1 cellular context compared by ENCODE assay signal in the genomic region with DNA sequence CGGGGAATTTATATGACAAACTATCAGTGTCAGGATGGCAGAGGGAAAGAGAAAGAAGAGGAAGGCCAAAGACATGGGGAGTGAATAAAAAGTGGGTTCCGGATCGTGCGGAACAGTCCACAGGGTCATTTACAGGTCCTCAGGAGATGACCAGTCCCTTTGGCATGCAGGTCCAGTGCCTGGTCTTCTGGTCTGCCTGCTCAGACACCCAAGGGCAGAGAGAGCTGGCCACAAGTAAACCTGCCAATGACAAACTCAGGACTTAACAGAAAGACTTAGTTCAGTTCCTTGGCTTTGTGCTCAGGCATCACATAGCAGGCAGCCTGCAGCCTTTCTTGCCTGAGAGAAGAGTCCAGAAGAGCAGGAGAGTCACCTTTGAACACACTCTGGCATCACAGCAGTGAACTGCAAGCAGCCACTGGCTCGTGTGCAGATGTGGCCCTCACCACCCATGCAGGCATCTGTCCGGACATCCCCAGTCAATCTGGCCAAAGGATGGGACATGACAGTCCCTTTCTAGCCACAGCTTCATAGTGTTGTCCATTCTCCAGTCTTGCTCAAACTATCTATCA.
A peak's percentile ranks its signal among the peaks of the same experiment; 100 is the strongest.
TF ChIP-seq lines count a peak whose summit lies in the region.

No MANE protein-coding gene starts in this region.

TF ChIP-seq in HepG2, 621 proteins besides CTCF, POLR2A, EP300 and RAD21 (continued from another document and continues in another):
- TF ChIP-seq, protein P1, sequence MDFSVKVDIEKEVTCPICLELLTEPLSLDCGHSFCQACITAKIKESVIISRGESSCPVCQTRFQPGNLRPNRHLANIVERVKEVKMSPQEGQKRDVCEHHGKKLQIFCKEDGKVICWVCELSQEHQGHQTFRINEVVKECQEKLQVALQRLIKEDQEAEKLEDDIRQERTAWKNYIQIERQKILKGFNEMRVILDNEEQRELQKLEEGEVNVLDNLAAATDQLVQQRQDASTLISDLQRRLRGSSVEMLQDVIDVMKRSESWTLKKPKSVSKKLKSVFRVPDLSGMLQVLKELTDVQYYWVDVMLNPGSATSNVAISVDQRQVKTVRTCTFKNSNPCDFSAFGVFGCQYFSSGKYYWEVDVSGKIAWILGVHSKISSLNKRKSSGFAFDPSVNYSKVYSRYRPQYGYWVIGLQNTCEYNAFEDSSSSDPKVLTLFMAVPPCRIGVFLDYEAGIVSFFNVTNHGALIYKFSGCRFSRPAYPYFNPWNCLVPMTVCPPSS (IDR thresholded peaks at IDR 0.05), result no peak
- no peak for TF ChIP-seq NFYB (CRISPR knock-in tag; IDR thresholded peaks at IDR 0.05)
- no peak for TF ChIP-seq HNRNPLL (IDR thresholded peaks at IDR 0.05; ENCODE audit: low read depth, low read length, poor library complexity, severe bottlenecking)
- TF ChIP-seq NFYC (CRISPR knock-in tag; IDR thresholded peaks at IDR 0.05), result no peak
- peak; percentile 84; the same call in 1 of the 2 replicates for TF ChIP-seq FOXK1 (CRISPR knock-in tag; IDR thresholded peaks at IDR 0.05; ENCODE audit: borderline replicate concordance, low read depth)
- peak; percentile 65; the same call in 1 of the 2 replicates for TF ChIP-seq KMT2B (CRISPR knock-in tag; IDR thresholded peaks at IDR 0.05)
- TF ChIP-seq CSRNP2 (CRISPR knock-in tag; conservative IDR thresholded peaks at IDR 0.05; ENCODE audit: low read depth), result no peak
- TF ChIP-seq SALL1 (CRISPR knock-in tag; IDR thresholded peaks at IDR 0.05), result peak; percentile 59
- no peak for TF ChIP-seq CHCHD3 (CRISPR knock-in tag; IDR thresholded peaks at IDR 0.05)
- TF ChIP-seq TRIM24 (CRISPR knock-in tag; IDR thresholded peaks at IDR 0.05), result no peak
- no peak for TF ChIP-seq ZNF20 (CRISPR knock-in tag; IDR thresholded peaks at IDR 0.05)
- TF ChIP-seq, protein P2, sequence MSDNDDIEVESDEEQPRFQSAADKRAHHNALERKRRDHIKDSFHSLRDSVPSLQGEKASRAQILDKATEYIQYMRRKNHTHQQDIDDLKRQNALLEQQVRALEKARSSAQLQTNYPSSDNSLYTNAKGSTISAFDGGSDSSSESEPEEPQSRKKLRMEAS (IDR thresholded peaks at IDR 0.05), result 0 out of 2 replicates have a peak, but pooled peaks have one; percentile 1
- no peak for TF ChIP-seq ZNF263 (CRISPR knock-in tag; IDR thresholded peaks at IDR 0.05)
- no peak for TF ChIP-seq ZFP36L2 (CRISPR knock-in tag; IDR thresholded peaks at IDR 0.05)
- TF ChIP-seq JUND (CRISPR knock-in tag; IDR thresholded peaks at IDR 0.05), result no peak
- TF ChIP-seq RBFOX2 (IDR thresholded peaks at IDR 0.05; ENCODE audit: low read depth, low read length), result no peak
- no peak for TF ChIP-seq FLYWCH1 (CRISPR knock-in tag; IDR thresholded peaks at IDR 0.05)
- TF ChIP-seq, protein P3, sequence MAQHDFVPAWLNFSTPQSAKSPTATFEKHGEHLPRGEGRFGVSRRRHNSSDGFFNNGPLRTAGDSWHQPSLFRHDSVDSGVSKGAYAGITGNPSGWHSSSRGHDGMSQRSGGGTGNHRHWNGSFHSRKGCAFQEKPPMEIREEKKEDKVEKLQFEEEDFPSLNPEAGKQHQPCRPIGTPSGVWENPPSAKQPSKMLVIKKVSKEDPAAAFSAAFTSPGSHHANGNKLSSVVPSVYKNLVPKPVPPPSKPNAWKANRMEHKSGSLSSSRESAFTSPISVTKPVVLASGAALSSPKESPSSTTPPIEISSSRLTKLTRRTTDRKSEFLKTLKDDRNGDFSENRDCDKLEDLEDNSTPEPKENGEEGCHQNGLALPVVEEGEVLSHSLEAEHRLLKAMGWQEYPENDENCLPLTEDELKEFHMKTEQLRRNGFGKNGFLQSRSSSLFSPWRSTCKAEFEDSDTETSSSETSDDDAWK (CRISPR knock-in tag; IDR thresholded peaks at IDR 0.05), result no peak
- peak; percentile 21; the same call in 1 of the 2 replicates for TF ChIP-seq ZNF780A (CRISPR knock-in tag; IDR thresholded peaks at IDR 0.05)
- no peak for TF ChIP-seq ZNF563 (CRISPR knock-in tag; IDR thresholded peaks at IDR 0.05)
- no peak for TF ChIP-seq MTA1 (CRISPR knock-in tag; IDR thresholded peaks at IDR 0.05; ENCODE audit: borderline replicate concordance)
- TF ChIP-seq ZNF446 (CRISPR knock-in tag; IDR thresholded peaks at IDR 0.05), result no peak
- peak; percentile 84 for TF ChIP-seq ELF3 (CRISPR knock-in tag; IDR thresholded peaks at IDR 0.05)
- TF ChIP-seq GABPA (IDR thresholded peaks at IDR 0.05; ENCODE audit: low read depth, low read length), result no peak
- peak; percentile 61; the same call in 1 of the 2 replicates for TF ChIP-seq GABPA (CRISPR knock-in tag; IDR thresholded peaks at IDR 0.05; ENCODE audit: low read depth)
- no peak for TF ChIP-seq KDM1A (CRISPR knock-in tag; IDR thresholded peaks at IDR 0.05)
- TF ChIP-seq ZNF709 (CRISPR knock-in tag; IDR thresholded peaks at IDR 0.05), result no peak
- TF ChIP-seq, protein P4, sequence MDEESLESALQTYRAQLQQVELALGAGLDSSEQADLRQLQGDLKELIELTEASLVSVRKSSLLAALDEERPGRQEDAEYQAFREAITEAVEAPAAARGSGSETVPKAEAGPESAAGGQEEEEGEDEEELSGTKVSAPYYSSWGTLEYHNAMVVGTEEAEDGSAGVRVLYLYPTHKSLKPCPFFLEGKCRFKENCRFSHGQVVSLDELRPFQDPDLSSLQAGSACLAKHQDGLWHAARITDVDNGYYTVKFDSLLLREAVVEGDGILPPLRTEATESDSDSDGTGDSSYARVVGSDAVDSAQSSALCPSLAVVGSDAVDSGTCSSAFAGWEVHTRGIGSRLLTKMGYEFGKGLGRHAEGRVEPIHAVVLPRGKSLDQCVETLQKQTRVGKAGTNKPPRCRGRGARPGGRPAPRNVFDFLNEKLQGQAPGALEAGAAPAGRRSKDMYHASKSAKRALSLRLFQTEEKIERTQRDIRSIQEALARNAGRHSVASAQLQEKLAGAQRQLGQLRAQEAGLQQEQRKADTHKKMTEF (CRISPR knock-in tag; IDR thresholded peaks at IDR 0.05), result peak; percentile 76
- TF ChIP-seq CREBL2 (CRISPR knock-in tag; IDR thresholded peaks at IDR 0.05; ENCODE audit: borderline replicate concordance), result no peak
- TF ChIP-seq TCF7L2 (IDR thresholded peaks at IDR 0.05; ENCODE audit: low read depth, low read length), result no peak
- TF ChIP-seq CREB1 (IDR thresholded peaks at IDR 0.05), result peak; percentile 26; the same call in 1 of the 2 replicates
- TF ChIP-seq CREB1 (CRISPR knock-in tag; IDR thresholded peaks at IDR 0.05), result no peak
- TF ChIP-seq, protein P5, sequence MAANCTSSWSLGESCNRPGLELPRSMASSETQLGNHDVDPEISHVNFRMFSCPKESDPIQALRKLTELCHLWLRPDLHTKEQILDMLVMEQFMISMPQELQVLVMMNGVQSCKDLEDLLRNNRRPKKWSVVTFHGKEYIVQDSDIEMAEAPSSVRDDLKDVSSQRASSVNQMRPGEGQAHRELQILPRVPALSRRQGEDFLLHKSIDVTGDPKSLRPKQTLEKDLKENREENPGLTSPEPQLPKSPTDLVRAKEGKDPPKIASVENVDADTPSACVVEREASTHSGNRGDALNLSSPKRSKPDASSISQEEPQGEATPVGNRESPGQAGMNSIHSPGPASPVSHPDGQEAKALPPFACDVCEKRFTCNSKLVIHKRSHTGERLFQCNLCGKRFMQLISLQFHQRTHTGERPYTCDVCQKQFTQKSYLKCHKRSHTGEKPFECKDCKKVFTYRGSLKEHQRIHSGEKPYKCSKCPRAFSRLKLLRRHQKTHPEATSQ (CRISPR knock-in tag; IDR thresholded peaks at IDR 0.05; ENCODE audit: borderline replicate concordance), result no peak
- TF ChIP-seq, protein P6, sequence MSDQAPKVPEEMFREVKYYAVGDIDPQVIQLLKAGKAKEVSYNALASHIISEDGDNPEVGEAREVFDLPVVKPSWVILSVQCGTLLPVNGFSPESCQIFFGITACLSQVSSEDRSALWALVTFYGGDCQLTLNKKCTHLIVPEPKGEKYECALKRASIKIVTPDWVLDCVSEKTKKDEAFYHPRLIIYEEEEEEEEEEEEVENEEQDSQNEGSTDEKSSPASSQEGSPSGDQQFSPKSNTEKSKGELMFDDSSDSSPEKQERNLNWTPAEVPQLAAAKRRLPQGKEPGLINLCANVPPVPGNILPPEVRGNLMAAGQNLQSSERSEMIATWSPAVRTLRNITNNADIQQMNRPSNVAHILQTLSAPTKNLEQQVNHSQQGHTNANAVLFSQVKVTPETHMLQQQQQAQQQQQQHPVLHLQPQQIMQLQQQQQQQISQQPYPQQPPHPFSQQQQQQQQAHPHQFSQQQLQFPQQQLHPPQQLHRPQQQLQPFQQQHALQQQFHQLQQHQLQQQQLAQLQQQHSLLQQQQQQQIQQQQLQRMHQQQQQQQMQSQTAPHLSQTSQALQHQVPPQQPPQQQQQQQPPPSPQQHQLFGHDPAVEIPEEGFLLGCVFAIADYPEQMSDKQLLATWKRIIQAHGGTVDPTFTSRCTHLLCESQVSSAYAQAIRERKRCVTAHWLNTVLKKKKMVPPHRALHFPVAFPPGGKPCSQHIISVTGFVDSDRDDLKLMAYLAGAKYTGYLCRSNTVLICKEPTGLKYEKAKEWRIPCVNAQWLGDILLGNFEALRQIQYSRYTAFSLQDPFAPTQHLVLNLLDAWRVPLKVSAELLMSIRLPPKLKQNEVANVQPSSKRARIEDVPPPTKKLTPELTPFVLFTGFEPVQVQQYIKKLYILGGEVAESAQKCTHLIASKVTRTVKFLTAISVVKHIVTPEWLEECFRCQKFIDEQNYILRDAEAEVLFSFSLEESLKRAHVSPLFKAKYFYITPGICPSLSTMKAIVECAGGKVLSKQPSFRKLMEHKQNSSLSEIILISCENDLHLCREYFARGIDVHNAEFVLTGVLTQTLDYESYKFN (CRISPR knock-in tag; conservative IDR thresholded peaks at IDR 0.05), result peak; percentile 35; the same call in 1 of the 2 replicates
- TF ChIP-seq RBM39 (IDR thresholded peaks at IDR 0.05; ENCODE audit: low read depth, low read length, poor library complexity, severe bottlenecking), result no peak
- no peak; the same call in 1 of the 2 replicates for TF ChIP-seq TARDBP (CRISPR knock-in tag; IDR thresholded peaks at IDR 0.05)
- TF ChIP-seq ZKSCAN1 (IDR thresholded peaks at IDR 0.05; ENCODE audit: low read length), result no peak
- TF ChIP-seq ZNF101 (CRISPR knock-in tag; IDR thresholded peaks at IDR 0.05; ENCODE audit: borderline replicate concordance, low read depth), result no peak
- no peak for TF ChIP-seq FOXP1 (IDR thresholded peaks at IDR 0.05)
- no peak for TF ChIP-seq FOXP1 (CRISPR knock-in tag; IDR thresholded peaks at IDR 0.05)
- 0 out of 2 replicates have a peak, but pooled peaks have one; percentile 25 for TF ChIP-seq ZNF772 (CRISPR knock-in tag; IDR thresholded peaks at IDR 0.05)
- TF ChIP-seq IRF9 (CRISPR knock-in tag; IDR thresholded peaks at IDR 0.05; ENCODE audit: borderline replicate concordance), result no peak
- TF ChIP-seq, protein P7, sequence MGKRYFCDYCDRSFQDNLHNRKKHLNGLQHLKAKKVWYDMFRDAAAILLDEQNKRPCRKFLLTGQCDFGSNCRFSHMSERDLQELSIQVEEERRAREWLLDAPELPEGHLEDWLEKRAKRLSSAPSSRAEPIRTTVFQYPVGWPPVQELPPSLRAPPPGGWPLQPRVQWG (CRISPR knock-in tag; IDR thresholded peaks at IDR 0.05; ENCODE audit: borderline replicate concordance, low read depth), result no peak
- TF ChIP-seq IKZF1 (IDR thresholded peaks at IDR 0.05), result no peak
- TF ChIP-seq, protein P8, sequence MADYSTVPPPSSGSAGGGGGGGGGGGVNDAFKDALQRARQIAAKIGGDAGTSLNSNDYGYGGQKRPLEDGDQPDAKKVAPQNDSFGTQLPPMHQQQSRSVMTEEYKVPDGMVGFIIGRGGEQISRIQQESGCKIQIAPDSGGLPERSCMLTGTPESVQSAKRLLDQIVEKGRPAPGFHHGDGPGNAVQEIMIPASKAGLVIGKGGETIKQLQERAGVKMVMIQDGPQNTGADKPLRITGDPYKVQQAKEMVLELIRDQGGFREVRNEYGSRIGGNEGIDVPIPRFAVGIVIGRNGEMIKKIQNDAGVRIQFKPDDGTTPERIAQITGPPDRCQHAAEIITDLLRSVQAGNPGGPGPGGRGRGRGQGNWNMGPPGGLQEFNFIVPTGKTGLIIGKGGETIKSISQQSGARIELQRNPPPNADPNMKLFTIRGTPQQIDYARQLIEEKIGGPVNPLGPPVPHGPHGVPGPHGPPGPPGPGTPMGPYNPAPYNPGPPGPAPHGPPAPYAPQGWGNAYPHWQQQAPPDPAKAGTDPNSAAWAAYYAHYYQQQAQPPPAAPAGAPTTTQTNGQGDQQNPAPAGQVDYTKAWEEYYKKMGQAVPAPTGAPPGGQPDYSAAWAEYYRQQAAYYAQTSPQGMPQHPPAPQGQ (CRISPR knock-in tag; IDR thresholded peaks at IDR 0.05; ENCODE audit: borderline replicate concordance), result no peak
- TF ChIP-seq MXI1 (IDR thresholded peaks at IDR 0.05; ENCODE audit: borderline replicate concordance, low read depth, low read length), result peak; percentile 27; the same call in 1 of the 3 replicates
- no peak for TF ChIP-seq ZNF546 (CRISPR knock-in tag; conservative IDR thresholded peaks at IDR 0.05)
- peak; percentile 66; the same call in 1 of the 2 replicates for TF ChIP-seq HOXA5 (CRISPR knock-in tag; IDR thresholded peaks at IDR 0.05)
- TF ChIP-seq SKI (IDR thresholded peaks at IDR 0.05; ENCODE audit: partially characterized antibody), result peak; percentile 64
- no peak for TF ChIP-seq FOXO1 (CRISPR knock-in tag; IDR thresholded peaks at IDR 0.05)
- TF ChIP-seq ZFP37 (CRISPR knock-in tag; IDR thresholded peaks at IDR 0.05; ENCODE audit: borderline replicate concordance), result no peak
